1 cellular context compared by ENCODE assay signal in genomic region chr3:161637559-161637958, GRCh38.
TF ChIP-seq lines count a peak whose summit lies in the region.

No MANE protein-coding gene starts in this region.

TF ChIP-seq in WTC11, 78 proteins besides CTCF, POLR2A, EP300 and RAD21 (continued from another document):
- no peak for TF ChIP-seq ZNF532 (CRISPR knock-in tag; IDR thresholded peaks at IDR 0.05; ENCODE audit: borderline replicate concordance)
- no peak for TF ChIP-seq FOXP4 (CRISPR knock-in tag; IDR thresholded peaks at IDR 0.05)
- no peak for TF ChIP-seq SOX15 (CRISPR knock-in tag; IDR thresholded peaks at IDR 0.05)
